10 cellular contexts compared by ENCODE assay signal in the genomic region with DNA sequence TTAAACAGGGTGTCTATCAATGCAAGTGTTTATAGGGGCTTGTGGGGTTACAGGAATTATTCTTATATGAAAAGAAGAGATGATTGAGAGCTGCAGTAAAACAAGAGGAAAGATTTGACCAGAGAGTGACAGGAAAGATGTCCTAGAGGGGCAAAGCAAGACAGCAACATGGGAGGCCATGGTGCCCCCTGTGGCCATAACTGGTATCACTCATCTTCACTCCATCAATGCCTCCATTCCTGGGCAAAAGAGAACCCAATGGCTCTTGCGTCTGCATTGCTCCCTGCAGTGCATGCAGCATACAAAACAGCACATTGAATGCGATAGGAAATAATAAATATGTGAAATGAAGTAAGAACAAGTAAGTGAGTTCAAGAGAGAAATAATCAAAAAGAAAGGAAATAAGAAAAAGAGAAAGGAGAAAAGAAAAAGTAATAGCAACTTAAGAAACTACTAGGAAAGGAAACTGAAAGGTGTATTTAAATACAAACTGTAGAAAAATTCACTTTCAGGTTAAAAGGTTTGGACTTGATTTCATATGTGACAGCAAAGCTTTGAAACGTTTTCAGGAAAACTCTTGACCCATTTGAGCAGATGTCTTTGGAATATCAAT.
A peak's percentile ranks its signal among the peaks of the same experiment; 100 is the strongest.
DNase-seq lines count a peak whose midpoint lies in the region; ATAC-seq, FAIRE-seq and TF ChIP-seq lines count a peak whose summit lies in the region.
"Had no signal": no experiment of that assay in that cellular context is flagged by ENCODE, and none has a peak within 500 bp of the region (broad histone marks: within the 10 kb centered on the region; RNA-seq: fewer than 3 reads in every experiment).

No MANE protein-coding gene starts in this region.

- peaks cover 13% of the 10 kb centered on the region for H3K36me3 Mint-ChIP-seq in neural crest cell (ENCODE audit: low read depth)

- peaks cover 4% of the 10 kb centered on the region for H3K9me3 Mint-ChIP-seq in neural crest cell

- no peak overlapping the region for H3K4me3 Mint-ChIP-seq in neural crest cell

- TF ChIP-seq CTCF in WI38 (IDR thresholded peaks at IDR 0.05; ENCODE audit: low read depth, low read length) (peak; percentile 66), neural crest cell (conservative IDR thresholded peaks at IDR 0.05) (peak; percentile 64)

- H3K27me3 Mint-ChIP-seq in neural crest cell (ENCODE audit: low read depth) = no peaks in the 10 kb centered on the region

- peak; percentile 26 for DNase-seq in activated CD4-positive, alpha-beta T cell treated with anti-CD3 and anti-CD28 coated beads for 48 hours
- DNase-seq in activated CD4-positive, alpha-beta T cell treated with anti-CD3 and anti-CD28 coated beads, Interleukin-2, amount 50 U/mL, for 4 hours = no peak
- DNase-seq in neural crest cell (ENCODE audit: low read depth, low spot score) (no peak), GM19239 (ENCODE audit: insufficient read length, low spot score) (no peak)
- no peak for DNase-seq in stimulated activated CD4-positive, alpha-beta T cell treated with anti-CD3 and anti-CD28 coated beads, Interleukin-4, amount 100 ng/mL, for 1 hour
- DNase-seq: GOT3, NCI-H2107 had no signal

- ATAC-seq in HG03159 (IDR thresholded peaks at IDR 0.05; ENCODE audit: unreplicated experiment) (peak; percentile 64), GM19452 (IDR thresholded peaks at IDR 0.05; ENCODE audit: unreplicated experiment) (no peak)

- no peak for FAIRE-seq in GM19239 (lab: Jason Lieb, UNC)

- H3K4me3 ChIP-seq in WI38 (ENCODE audit: low read depth, low read length) = no peak overlapping the region

- H3K27ac Mint-ChIP-seq in neural crest cell (ENCODE audit: unreplicated experiment) = no peak overlapping the region

- H3K4me1 Mint-ChIP-seq in neural crest cell = peaks cover 12% of the 10 kb centered on the region
